8 cellular contexts compared by ENCODE assay signal in genomic region chr9:89442501-89442978, GRCh38. TPM values are rescaled to one million over a fixed set of nuclear protein-coding genes. Genes with fewer than 3 reads are reported as not detected.
A peak's percentile ranks its signal among the peaks of the same experiment; 100 is the strongest.
DNase-seq lines count a peak whose midpoint lies in the region; ATAC-seq, FAIRE-seq and TF ChIP-seq lines count a peak whose summit lies in the region.

No MANE protein-coding gene starts in this region.

- H3K9ac ChIP-seq in BLaER1 (peak overlapping the region; percentile 46), kidney (ENCODE audit: low read length in 2 of 2) (no peak overlapping the region)

- H3K36me3 ChIP-seq in BLaER1 (peaks cover 50% of the 10 kb centered on the region), kidney (ENCODE audit: control insufficient read depth in 1 of 2, insufficient read depth in 2 of 2, low read length in 2 of 2) (no peaks in the 10 kb centered on the region)

- H3K4me1 Mint-ChIP-seq in activated T-helper 2 cell treated with anti-CD3 and anti-CD28 coated beads, Interferon-gamma antibody, Interleukin-2, Interleukin-4, amounts not matched to agents 10 μg/mL and 5 μg/mL and 100 μg/mL, durations not matched to agents 14 hours and 24 hours and 36 hours (ENCODE audit: low read depth): peaks cover 83% of the 10 kb centered on the region

- H3K27ac ChIP-seq in BLaER1 (peak overlapping the region; percentile 75), kidney (ENCODE audit: low read depth in 2 of 2, low read length in 2 of 2) (no peak overlapping the region)

- no peak for DNase-seq in activated T-helper 2 cell treated with anti-CD3 and anti-CD28 coated beads, Interferon-gamma antibody, Interleukin-2, Interleukin-4, amounts not matched to agents 10 μg/mL and 5 μg/mL and 100 μg/mL, durations not matched to agents 14 hours and 24 hours and 36 hours (ENCODE audit: low spot score)
- DNase-seq in kidney: no peak
- no peak for DNase-seq in Ammon's horn (ENCODE audit: low spot score)
- no peak for DNase-seq in OCI-M2 (lab: John Stamatoyannopoulos, UW; ENCODE audit: unreplicated experiment)
- no peak for DNase-seq in NCI-H2171 (lab: John Stamatoyannopoulos, UW)

- no peaks in the 10 kb centered on the region for H3K9me3 Mint-ChIP-seq in activated T-helper 2 cell treated with anti-CD3 and anti-CD28 coated beads, Interferon-gamma antibody, Interleukin-2, Interleukin-4, amounts not matched to agents 10 μg/mL and 5 μg/mL and 100 μg/mL, durations not matched to agents 14 hours and 24 hours and 36 hours

- no peaks in the 10 kb centered on the region for H3K27me3 Mint-ChIP-seq in activated T-helper 2 cell treated with anti-CD3 and anti-CD28 coated beads, Interferon-gamma antibody, Interleukin-2, Interleukin-4, amounts not matched to agents 10 μg/mL and 5 μg/mL and 100 μg/mL, durations not matched to agents 14 hours and 24 hours and 36 hours (ENCODE audit: low read depth)

- intact Hi-C loops in activated T-helper 2 cell treated with anti-CD3 and anti-CD28 coated beads, Interferon-gamma antibody, Interleukin-2, Interleukin-4, amounts not matched to agents 10 μg/mL and 5 μg/mL and 100 μg/mL, durations not matched to agents 14 hours and 24 hours and 36 hours (cut with micrococcal nuclease): no loop called here
- intact Hi-C loops in kidney (cut with DNase I): no loop called here

- peaks cover 76% of the 10 kb centered on the region for H3K36me3 Mint-ChIP-seq in activated T-helper 2 cell treated with anti-CD3 and anti-CD28 coated beads, Interferon-gamma antibody, Interleukin-2, Interleukin-4, amounts not matched to agents 10 μg/mL and 5 μg/mL and 100 μg/mL, durations not matched to agents 14 hours and 24 hours and 36 hours (ENCODE audit: low read depth)

- no peaks in the 10 kb centered on the region for H3K27me3 ChIP-seq in BLaER1

- no peaks in the 10 kb centered on the region for H3K9me3 ChIP-seq in BLaER1
- no peaks in the 10 kb centered on the region for H3K9me3 ChIP-seq in kidney (ENCODE audit: control insufficient read depth in 1 of 2, low read length in 2 of 2)

- H3K4me3 ChIP-seq in BLaER1 (peak overlapping the region; percentile 2; the same call in 1 of the 2 replicates), kidney (ENCODE audit: low read length in 2 of 2) (no peak overlapping the region)

- H3K4me2 ChIP-seq in BLaER1: peak overlapping the region; percentile 83

- H3K27ac Mint-ChIP-seq in activated T-helper 2 cell treated with anti-CD3 and anti-CD28 coated beads, Interferon-gamma antibody, Interleukin-2, Interleukin-4, amounts not matched to agents 10 μg/mL and 5 μg/mL and 100 μg/mL, durations not matched to agents 14 hours and 24 hours and 36 hours: peak overlapping the region; percentile 64

- no peak for FAIRE-seq in kidney (lab: Jason Lieb, UNC)

- H3K4me1 ChIP-seq in BLaER1: peaks cover 97% of the 10 kb centered on the region
- peaks cover 23 to 39% of the 10 kb centered on the region in 2 donors for H3K4me1 ChIP-seq in kidney (ENCODE audit: control insufficient read depth in 1 of 2, insufficient read depth in 1 of 2, low read depth in 1 of 2, low read length in 2 of 2)

- ATAC-seq in GM19035 (IDR thresholded peaks at IDR 0.05; ENCODE audit: unreplicated experiment): peak; percentile 35
- ATAC-seq in HG03103 (IDR thresholded peaks at IDR 0.05; ENCODE audit: low read depth, unreplicated experiment): peak; percentile 45

- H3K4me3 Mint-ChIP-seq in activated T-helper 2 cell treated with anti-CD3 and anti-CD28 coated beads, Interferon-gamma antibody, Interleukin-2, Interleukin-4, amounts not matched to agents 10 μg/mL and 5 μg/mL and 100 μg/mL, durations not matched to agents 14 hours and 24 hours and 36 hours (ENCODE audit: low read depth): no peak overlapping the region

- peaks cover 100% of the 10 kb centered on the region for H4K20me1 ChIP-seq in BLaER1

- TF ChIP-seq CTCF in kidney (IDR thresholded peaks at IDR 0.05; ENCODE audit: borderline replicate concordance, extremely low read depth, insufficient read depth): no peak

RNA-seq across cellular contexts. Expression of gene SEMA4D, which starts 55.4 kb away (rescaled TPM):
- total RNA-seq in activated T-helper 2 cell treated with anti-CD3 and anti-CD28 coated beads, Interferon-gamma antibody, Interleukin-2, Interleukin-4, amounts not matched to agents 10 μg/mL and 5 μg/mL and 100 μg/mL, durations not matched to agents 14 hours and 24 hours and 36 hours: 317 and 330 TPM in 2 replicates
- total RNA-seq in kidney: 147 TPM
- 18.9 TPM for polyA plus RNA-seq in kidney (ENCODE audit: insufficient read depth, low read depth, low replicate concordance)
